In the genomic region with DNA sequence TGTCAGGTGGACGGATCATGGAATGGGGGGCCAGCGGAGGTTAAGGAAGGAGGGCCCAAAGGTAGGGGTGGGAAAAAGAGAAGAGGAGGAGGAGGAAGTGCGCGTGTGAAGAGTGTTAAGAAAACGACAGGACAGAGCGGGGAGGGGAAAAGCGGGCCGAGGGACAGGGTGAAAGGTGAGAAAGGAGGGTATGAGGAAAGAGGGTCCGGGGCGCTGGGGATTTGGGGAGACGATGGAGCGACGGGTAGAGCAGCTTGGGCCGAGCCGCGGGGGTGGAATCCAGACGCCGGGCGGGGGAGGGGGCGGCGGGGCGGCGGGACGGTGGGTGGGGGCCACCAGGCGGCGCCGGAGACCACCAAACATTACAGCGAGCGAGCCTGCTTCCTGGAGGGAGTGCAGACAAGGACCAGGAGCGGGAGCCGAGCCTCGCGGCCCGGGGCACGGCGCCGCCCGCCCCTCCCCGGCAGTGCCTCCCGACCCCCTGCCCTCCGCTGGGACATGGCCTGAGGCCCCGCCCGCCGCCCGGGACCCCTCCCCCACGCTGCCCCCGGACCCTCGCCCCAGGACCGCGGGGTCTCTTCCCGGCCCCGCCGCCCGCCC, we compare ENCODE assay signal across 8 cellular contexts. TPM values are rescaled to one million over a fixed set of nuclear protein-coding genes. Genes with fewer than 3 reads are reported as not detected.
DNase-seq lines count a peak whose midpoint lies in the region; ATAC-seq, FAIRE-seq and TF ChIP-seq lines count a peak whose summit lies in the region.
"Not testable (repeated sequence)": the region's sequence is repeated elsewhere in the genome, so short reads cannot be mapped to it uniquely, and the experiment has no call there.

No MANE protein-coding gene starts in this region.

- H3K9me1 ChIP-seq in K562 (ENCODE audit: control insufficient read depth, insufficient read depth, low read length): not testable (repeated sequence)

- CTCF ChIA-PET in K562 (lab: Yijun Ruan, JAX; ENCODE audit: low intra/inter-chr PET ratio): not testable (repeated sequence)

- H3K79me2 ChIP-seq in K562 (ENCODE audit: control insufficient read depth, insufficient read depth, low read length): peaks cover 57% of the 10 kb centered on the region
- H3K79me2 ChIP-seq in neural cell (replicated peaks; ENCODE audit: insufficient read depth, low read length): not testable (repeated sequence)

- not testable (repeated sequence) for H3K9me3 ChIP-seq in ES-I3 (ENCODE audit: control insufficient read depth, insufficient read depth, low read length); K562 (replicated peaks; ENCODE audit: control insufficient read depth, insufficient read depth, low read depth, low read length); cardiac muscle cell (ENCODE audit: low read depth); neural cell (ENCODE audit: low read length); suprapubic skin

- not testable (repeated sequence) for H3K9me2 ChIP-seq in neural cell (ENCODE audit: insufficient read depth, low read length)

- intact Hi-C loops in K562 (cut with micrococcal nuclease): loop anchor here (10.0 kb wide), 1 partner anchor 163 kb away; a partner anchor contains a TSS

- peak; percentile 17 for ATAC-seq in GM21723 (IDR thresholded peaks at IDR 0.05; ENCODE audit: unreplicated experiment)
- ATAC-seq in HG03280 (IDR thresholded peaks at IDR 0.05; ENCODE audit: unreplicated experiment): peak; percentile 1
- ATAC-seq in SK-N-SH treated with all-trans-retinoic acid at 6 μM for 48 hours: peak; percentile 1; the same call in 2 of the 3 replicates
- peak; percentile 26 for ATAC-seq in K562

- not testable (repeated sequence) for TF ChIP-seq CTCF in K562 (IDR thresholded peaks at IDR 0.05 in 2 of 3, conservative IDR thresholded peaks at IDR 0.05 in 1 of 3; ENCODE audit: insufficient read depth in 2 of 3, low read depth in 1 of 3, low read length in 3 of 3); cardiac muscle cell (IDR thresholded peaks at IDR 0.05; ENCODE audit: low read depth, low read length); neural cell (IDR thresholded peaks at IDR 0.05; ENCODE audit: poor library complexity, severe bottlenecking); suprapubic skin (IDR thresholded peaks at IDR 0.05)

- POLR2A ChIA-PET in K562 (lab: Yijun Ruan, JAX): not testable (repeated sequence)

- not testable (repeated sequence) for H3F3A ChIP-seq in neural cell (ENCODE audit: insufficient read depth, low read length, poor library complexity, severe bottlenecking)

- DNase-seq in K562 (ENCODE audit: extremely low read depth in 1 of 4, low spot score in 3 of 4) (peak in 1 of 4 experiments; percentile 10), cardiac muscle cell (ENCODE audit: low read depth in 1 of 2, low spot score in 1 of 2) (peak in 1 of 2 donors; percentile 1), suprapubic skin (ENCODE audit: low spot score in 2 of 2) (peak in 1 of 2 donors; percentile 76)

- not testable (repeated sequence) for BruUV-seq in K562 (replicated peaks; lab: Mats Ljungman, UMichigan)

- H4K20me1 ChIP-seq in K562 (replicated peaks; ENCODE audit: control insufficient read depth, insufficient read depth, low read length); neural cell (ENCODE audit: insufficient read depth): not testable (repeated sequence)

- not testable (repeated sequence) for H3K36me3 ChIP-seq in ES-I3 (ENCODE audit: insufficient read depth, low read length); K562 (ENCODE audit: control insufficient read depth, insufficient read depth, low read length); cardiac muscle cell; neural cell (ENCODE audit: insufficient read depth, low read length); suprapubic skin

- no CpG with 5 or more reads among the region's 54 CpGs for WGBS in K562 (ENCODE audit: insufficient coverage, low coverage, missing lambda C conversion rate)
- 1% methylated on average over 11 of the region's 54 CpGs for WGBS in suprapubic skin

- H3K9ac ChIP-seq in ES-I3 (ENCODE audit: low read depth, low read length): peak overlapping the region; percentile 55; the same call in 1 of the 2 replicates
- peak overlapping the region in 1 of 2 experiments; percentile 46; a peak in 2 of 4 replicates for H3K9ac ChIP-seq in K562 (ENCODE audit: insufficient read depth in 1 of 2, low read depth in 2 of 2, low read length in 2 of 2)
- peak overlapping the region; percentile 72 for H3K9ac ChIP-seq in neural cell (ENCODE audit: low read length)

- TF ChIP-seq POLR2A in K562 (conservative IDR thresholded peaks at IDR 0.05); suprapubic skin (IDR thresholded peaks at IDR 0.05): not testable (repeated sequence)

- H2AFZ ChIP-seq in K562 (ENCODE audit: low read depth, low read length); neural cell (ENCODE audit: low read depth, low read length): not testable (repeated sequence)

- H3K4me3 ChIP-seq in K562 (peak overlapping the region; percentile 46), cardiac muscle cell (peak overlapping the region; percentile 68), neural cell (ENCODE audit: low read length) (peak overlapping the region; percentile 60), suprapubic skin (peak overlapping the region; percentile 57)

- 0 out of 2 replicates have a peak overlapping the region, but pooled peaks have one; percentile 25 for H3K4me2 ChIP-seq in K562 (ENCODE audit: insufficient read depth, low read length)
- H3K4me2 ChIP-seq in neural cell (ENCODE audit: low read length): not testable (repeated sequence)

- not testable (repeated sequence) for TF ChIP-seq EP300 in K562 (IDR thresholded peaks at IDR 0.05; ENCODE audit: low read length); neural cell (conservative IDR thresholded peaks at IDR 0.05; ENCODE audit: poor library complexity, severe bottlenecking); suprapubic skin (IDR thresholded peaks at IDR 0.05)

- H3K4me1 ChIP-seq in ES-I3 (ENCODE audit: insufficient read depth, low read length); K562 (replicated peaks in 1 of 2; ENCODE audit: control insufficient read depth in 2 of 2, insufficient read depth in 2 of 2, low read length in 2 of 2); cardiac muscle cell (ENCODE audit: low read depth): not testable (repeated sequence)
- H3K4me1 ChIP-seq in suprapubic skin: peaks cover 16% of the 10 kb centered on the region

- TF ChIP-seq RAD21 in K562 (CRISPR knock-in tag; conservative IDR thresholded peaks at IDR 0.05 in 1 of 2, IDR thresholded peaks at IDR 0.05 in 1 of 2); neural cell (conservative IDR thresholded peaks at IDR 0.05): not testable (repeated sequence)

- H3K27ac ChIP-seq in K562 (ENCODE audit: extremely low read depth, low read depth, low read length) (peak overlapping the region; percentile 70; the same call in 2 of the 3 replicates), cardiac muscle cell (peak overlapping the region; percentile 95), suprapubic skin (peak overlapping the region; percentile 92)
- H3K27ac ChIP-seq in neural cell (ENCODE audit: low read length): not testable (repeated sequence)

- not testable (repeated sequence) for FAIRE-seq in K562 (lab: Jason Lieb, UNC)

- in situ Hi-C loops in K562 (cut with MboI): not testable (repeated sequence)

- H3K27me3 ChIP-seq in K562 (ENCODE audit: control insufficient read depth in 2 of 2, insufficient read depth in 2 of 2, low read length in 2 of 2); cardiac muscle cell; neural cell (ENCODE audit: insufficient read depth, low read depth, low read length); suprapubic skin: not testable (repeated sequence)

RNA-seq across cellular contexts. Expression of a gene that starts 15.9 kb away (rescaled TPM):
- 6.2 and 11.2 TPM in 2 replicates for total RNA-seq in K562 (2011; cell fraction: chromatin; rRNA removed; ENCODE audit: low replicate concordance)
- 9.0 and 9.3 TPM in 2 replicates for total RNA-seq in K562 (2011; cell fraction: nucleolus; rRNA removed)
- 5.9 and 7.6 TPM in 2 replicates for total RNA-seq in K562 (2011; cell fraction: nucleoplasm; rRNA removed)
- 5.1 and 5.3 TPM in 2 replicates for total RNA-seq in K562 (2014; rRNA removed)
- total RNA-seq in K562 (2014; rRNA removed; fragmentation: Illumina TruSeq; extraction: Trizol): 3.0 and 3.5 TPM in 2 replicates
- total RNA-seq in K562 (2015; rRNA removed; fragmentation: Illumina TruSeq; extraction: Trizol): 5.3 and 5.6 TPM in 2 replicates
- 8.6 and 9.6 TPM in 2 replicates for total RNA-seq in K562 (2021)
- 2.8 and 2.9 TPM in 2 replicates for polyA plus RNA-seq in K562 (2011; rRNA removed)
- polyA plus RNA-seq in K562 (2011; cell fraction: cytosol; rRNA removed): 2.2 and 5.4 TPM in 2 replicates
- polyA plus RNA-seq in K562 (2011; cell fraction: nucleus; rRNA removed): 3.7 and 10.4 TPM in 2 replicates
- polyA plus RNA-seq in K562 (2012): 7.6 and 12.5 TPM in 2 replicates
- polyA plus RNA-seq in K562 (2014; fragmentation: Illumina TruSeq; extraction: Trizol): 6.8 and 7.6 TPM in 2 replicates
- polyA plus RNA-seq in K562 (2014; fragmentation: Nextera tagmentation; extraction: Ambion mirVana): under 1 TPM; 0.01 TPM
- 5.4 and 6.4 TPM in 2 replicates for polyA plus RNA-seq in K562 (2014; rRNA removed)
- 2.6 and 5.0 TPM in 2 replicates for polyA minus RNA-seq in K562 (2011; rRNA and poly(A)+ RNA removed)
- 4.6 and 5.0 TPM in 2 replicates for polyA minus RNA-seq in K562 (2011; cell fraction: cytosol; rRNA and poly(A)+ RNA removed)
- polyA minus RNA-seq in K562 (2011; cell fraction: nucleus; rRNA and poly(A)+ RNA removed): 2.0 and 3.0 TPM in 2 replicates
- 8.7 and 10.5 TPM in 2 replicates for total RNA-seq in cardiac muscle cell
- 0.11 and 0.78 TPM in 2 replicates for polyA plus RNA-seq in cardiac muscle cell
- 8.2 and 8.3 TPM in 2 replicates for polyA plus RNA-seq in neural cell
- polyA minus RNA-seq in neural cell: 12.4 and 13.9 TPM in 2 replicates
- 1 to 10 TPM; 2.8 to 7.4 (median 4.0) TPM for total RNA-seq in suprapubic skin
